Comparison of ENCODE assay signal across 10 cellular contexts in the genomic region with DNA sequence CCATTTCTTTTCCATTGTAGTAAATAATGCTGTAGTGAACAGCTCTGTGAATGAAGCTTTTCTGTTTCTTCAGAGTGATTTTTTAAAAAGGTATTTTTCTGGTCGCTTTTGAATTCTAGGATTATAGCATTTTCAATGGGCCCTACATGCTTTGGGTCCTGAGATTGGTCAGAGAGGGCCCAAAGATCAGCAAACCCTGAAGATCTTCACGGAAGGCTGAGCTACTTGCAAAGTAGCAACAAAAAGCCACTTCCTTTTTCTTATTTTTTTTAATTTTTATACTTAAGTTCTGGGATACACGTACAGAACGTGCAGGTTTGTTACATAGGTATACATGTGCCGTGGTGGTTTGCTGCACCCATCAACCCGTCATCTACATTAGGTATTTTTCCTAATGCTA.
"Had no signal": no experiment of that assay in that cellular context is flagged by ENCODE, and none has a peak within 500 bp of the region (broad histone marks: within the 10 kb centered on the region; RNA-seq: fewer than 3 reads in every experiment).

No MANE protein-coding gene starts in this region.

- H3K36me3 Mint-ChIP-seq: IgD-negative memory B cell had no signal

- ATAC-seq: HCT116, HepG2 had no signal

- H3K9ac ChIP-seq: GM23248 had no signal

- H3K4me3 ChIP-seq: GM23248, HAP-1 had no signal

- DNase-seq: GM23248, GOT3, H7, HFFc6, KBM-7 had no signal

- H2AFZ ChIP-seq: GM23248 had no signal

- H3K27ac Mint-ChIP-seq: HFFc6, IgD-negative memory B cell had no signal

- H3K4me1 ChIP-seq: HAP-1 had no signal

- H3K27ac ChIP-seq: GM23248, HL-60 had no signal

- H3K27me3 Mint-ChIP-seq: IgD-negative memory B cell had no signal

- H3K4me1 Mint-ChIP-seq: IgD-negative memory B cell had no signal

- H3K4me3 Mint-ChIP-seq: HFFc6, IgD-negative memory B cell had no signal
